ENCODE assay signal across 11 cellular contexts in genomic region chr10:47886356-47886755, GRCh38. TPM values are rescaled to one million over a fixed set of nuclear protein-coding genes. Genes with fewer than 3 reads are reported as not detected.
"Had no signal": no experiment of that assay in that cellular context is flagged by ENCODE, and none has a peak within 500 bp of the region (broad histone marks: within the 10 kb centered on the region; RNA-seq: fewer than 3 reads in every experiment).

No MANE protein-coding gene starts in this region.

RNA-seq across cellular contexts. Expression of gene NPY4R2, which starts 32.1 kb away (rescaled TPM):
- total RNA-seq: kidney, kidney epithelial cell, left lobe of liver, left ventricle myocardium inferior, left ventricle myocardium superior, liver, lung microvascular endothelial cell, mammary epithelial cell, mesothelial cell of epicardium, mononuclear cell, myocyte had no signal
